In genomic region chr22:45888221-45889092, GRCh38 we compare ENCODE assay signal across 12 cellular contexts.
"Had no signal": no experiment of that assay in that cellular context is flagged by ENCODE, and none has a peak within 500 bp of the region (broad histone marks: within the 10 kb centered on the region; RNA-seq: fewer than 3 reads in every experiment).

No MANE protein-coding gene starts in this region.

- H3K4me3 ChIP-seq: breast epithelium, ovary, skin epidermis, uterus had no signal

- H3K36me3 ChIP-seq: breast epithelium, ovary, uterus had no signal

- H3K4me1 ChIP-seq: breast epithelium, foreskin keratinocyte, uterus had no signal

- DNase-seq: activated CD4-positive, alpha-beta T cell treated with anti-CD3 and anti-CD28 coated beads, Interleukin-2, amount 50 U/mL, for 48 hours; activated effector memory CD4-positive, alpha-beta T cell treated with anti-CD3 and anti-CD28 coated beads, Interleukin-2, amount 50 U/mL, for 16 hours; activated T-cell treated with anti-CD3 and anti-CD28 coated beads, Interleukin-2, amount 50 U/mL, for 4 hours; retina; uterus had no signal

- H3K27ac ChIP-seq: foreskin keratinocyte, ovary, skin epidermis, uterus had no signal

- FAIRE-seq: endothelial cell of umbilical vein had no signal

- H3K9me3 ChIP-seq: breast epithelium, ovary, uterus had no signal

- ATAC-seq: activated CD4-positive, CD25-positive, alpha-beta regulatory T cell treated with anti-CD3 and anti-CD28 coated beads, Interleukin-2, amount 50 U/mL, for 24 hours; activated T-cell treated with anti-CD3 and anti-CD28 coated beads, Interleukin-2, amount 50 U/mL, for 4 hours; natural killer cell treated with Interleukin-12 subunit alpha and Interleukin-12 subunit beta and Interleukin-15 and Interleukin-18, amount 100 ng/mL, for 72 hours had no signal
